36 cellular contexts compared by ENCODE assay signal in the genomic region with DNA sequence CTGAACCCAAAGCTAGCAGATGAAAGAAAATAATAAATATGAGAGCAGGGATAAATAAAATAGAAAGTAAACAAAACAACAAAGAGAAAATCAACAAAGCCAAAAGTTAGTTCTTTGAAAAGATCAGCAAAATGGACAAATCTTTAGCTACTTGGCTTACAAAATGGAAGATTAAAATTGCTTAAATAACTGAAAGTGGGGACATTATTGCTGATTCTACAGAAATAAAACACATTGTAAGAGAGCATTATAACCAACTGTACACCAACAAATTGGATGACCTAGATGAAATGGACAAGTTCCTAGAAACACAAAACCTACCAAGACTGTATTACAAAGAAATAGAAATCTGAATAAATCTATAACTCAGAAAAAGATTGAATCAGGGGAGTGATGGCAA.
"Had no signal": no experiment of that assay in that cellular context is flagged by ENCODE, and none has a peak within 500 bp of the region (broad histone marks: within the 10 kb centered on the region; RNA-seq: fewer than 3 reads in every experiment).

No MANE protein-coding gene starts in this region.

- H3K4me1 ChIP-seq: adrenal gland, body of pancreas, breast epithelium had no signal

- DNase-seq: activated B cell treated with CpG ODN at 0.5 μM for 24 hours; activated CD4-positive, alpha-beta memory T cell treated with anti-CD3 and anti-CD28 coated beads for 36 hours; activated CD4-positive, alpha-beta T cell treated with anti-CD3 and anti-CD28 coated beads for 4 hours; activated CD4-positive, alpha-beta T cell treated with anti-CD3 and anti-CD28 coated beads, Interleukin-2, amount 10 ng/mL, durations not matched to agents 24 days and 14 days; activated CD4-positive, alpha-beta T cell treated with anti-CD3 and anti-CD28 coated beads, Interleukin-2, amount 50 U/mL, for 1 hour; activated CD4-positive, alpha-beta T cell treated with anti-CD3 and anti-CD28 coated beads, Interleukin-2, amount 50 U/mL, for 4 hours; activated CD4-positive, CD25-positive, alpha-beta regulatory T cell treated with anti-CD3 and anti-CD28 coated beads, Interleukin-2, amount 50 U/mL, for 72 hours; activated CD8-positive, alpha-beta memory T cell treated with anti-CD3 and anti-CD28 coated beads, Interleukin-2, amount 50 U/mL, for 4 hours; activated CD8-positive, alpha-beta T cell treated with anti-CD3 and anti-CD28 coated beads for 36 hours; activated effector memory CD4-positive, alpha-beta T cell treated with anti-CD3 and anti-CD28 coated beads, Interleukin-2, amount 50 U/mL, for 16 hours; activated gamma-delta T cell treated with Interleukin-2 at 50 U/mL for 16 hours; activated naive CD4-positive, alpha-beta T cell; activated naive CD4-positive, alpha-beta T cell treated with anti-CD3 and anti-CD28 coated beads for 36 hours; activated naive CD4-positive, alpha-beta T cell treated with anti-CD3 and anti-CD28 coated beads, Interleukin-2, amount 50 U/mL, for 16 hours; activated naive CD8-positive, alpha-beta T cell treated with anti-CD3 and anti-CD28 coated beads for 36 hours; activated T-cell treated with anti-CD3 and anti-CD28 coated beads for 4 hours; activated T-cell treated with anti-CD3 and anti-CD28 coated beads, Interleukin-2, amount 50 U/mL, for 1 hour; activated T-cell treated with anti-CD3 and anti-CD28 coated beads, Interleukin-2, amount 50 U/mL, for 4 hours; activated T-cell treated with anti-CD3 and anti-CD28 coated beads, Interleukin-2, amount 50 U/mL, for 72 hours; adrenal gland; amniotic stem cell; aorta; body of pancreas; brain microvascular endothelial cell; central memory CD4-positive, alpha-beta T cell; T-helper 2 cell; T-helper 9 cell had no signal

- H3K9me3 Mint-ChIP-seq: activated B cell treated with CpG ODN at 0.5 μM for 24 hours; activated CD4-positive, alpha-beta memory T cell treated with anti-CD3 and anti-CD28 coated beads for 36 hours; activated CD4-positive, alpha-beta T cell treated with anti-CD3 and anti-CD28 coated beads, Interleukin-2, amount 10 ng/mL, durations not matched to agents 24 days and 14 days; activated CD8-positive, alpha-beta T cell treated with anti-CD3 and anti-CD28 coated beads for 36 hours; activated T-helper 1 cell treated with anti-CD3 and anti-CD28 coated beads, Interleukin-12 subunit alpha, Interleukin-12 subunit beta, Interleukin-2, Interleukin-4 antibody, amounts not matched to agents 30 ng/mL and 10 ng/mL and 1 ng/mL, durations not matched to agents 14 hours and 24 hours and 36 hours; activated T-helper 17 cell treated with anti-CD3 and anti-CD28 coated beads, Interleukin-2, amount 50 U/mL, for 72 hours; T-helper 1 cell treated with Interleukin-12 subunit alpha and Interleukin-12 subunit beta and Interleukin-4 antibody, amounts not matched to agents 30 μg/mL and 1 μg/mL, for 36 hours; T-helper 2 cell treated with Interferon-gamma antibody and Interleukin-4, amounts not matched to agents 5 μg/mL and 100 μg/mL, for 36 hours had no signal

- H3K9me3 ChIP-seq: adrenal gland, body of pancreas, breast epithelium had no signal

- H3K4me3 Mint-ChIP-seq: activated B cell treated with CpG ODN at 0.5 μM for 24 hours; activated CD4-positive, alpha-beta memory T cell treated with anti-CD3 and anti-CD28 coated beads for 36 hours; activated CD4-positive, alpha-beta T cell treated with anti-CD3 and anti-CD28 coated beads, Interleukin-2, amount 10 ng/mL, durations not matched to agents 24 days and 14 days; activated CD8-positive, alpha-beta T cell treated with anti-CD3 and anti-CD28 coated beads for 36 hours; activated naive CD4-positive, alpha-beta T cell treated with anti-CD3 and anti-CD28 coated beads for 36 hours; activated naive CD8-positive, alpha-beta T cell treated with anti-CD3 and anti-CD28 coated beads for 36 hours; activated T-cell treated with anti-CD3 and anti-CD28 coated beads, Interleukin-2, amount 50 U/mL, for 4 hours; activated T-cell treated with anti-CD3 and anti-CD28 coated beads, Interleukin-2, amount 50 U/mL, for 72 hours; activated T-helper 1 cell treated with anti-CD3 and anti-CD28 coated beads, Interleukin-12 subunit alpha, Interleukin-12 subunit beta, Interleukin-2, Interleukin-4 antibody, amounts not matched to agents 30 ng/mL and 10 ng/mL and 1 ng/mL, durations not matched to agents 14 hours and 24 hours and 36 hours; activated T-helper 17 cell treated with anti-CD3 and anti-CD28 coated beads, Interleukin-2, amount 50 U/mL, for 72 hours; T-helper 1 cell treated with Interleukin-12 subunit alpha and Interleukin-12 subunit beta and Interleukin-4 antibody, amounts not matched to agents 30 μg/mL and 1 μg/mL, for 36 hours; T-helper 2 cell treated with Interferon-gamma antibody and Interleukin-4, amounts not matched to agents 5 μg/mL and 100 μg/mL, for 36 hours had no signal

- H3K36me3 ChIP-seq: adrenal gland, brain microvascular endothelial cell, breast epithelium had no signal

- H3K27me3 Mint-ChIP-seq: activated B cell treated with CpG ODN at 0.5 μM for 24 hours; activated CD4-positive, alpha-beta memory T cell treated with anti-CD3 and anti-CD28 coated beads for 36 hours; activated CD4-positive, alpha-beta T cell treated with anti-CD3 and anti-CD28 coated beads, Interleukin-2, amount 10 ng/mL, durations not matched to agents 24 days and 14 days; activated CD8-positive, alpha-beta T cell treated with anti-CD3 and anti-CD28 coated beads for 36 hours had no signal

- H3K4me1 Mint-ChIP-seq: activated B cell treated with CpG ODN at 0.5 μM for 24 hours; activated CD4-positive, alpha-beta T cell treated with anti-CD3 and anti-CD28 coated beads, Interleukin-2, amount 10 ng/mL, durations not matched to agents 24 days and 14 days; activated naive CD8-positive, alpha-beta T cell treated with anti-CD3 and anti-CD28 coated beads for 36 hours; activated T-helper 17 cell treated with anti-CD3 and anti-CD28 coated beads, Interleukin-2, amount 50 U/mL, for 72 hours had no signal

- FAIRE-seq: astrocyte, TTC549 had no signal

- H3K4me3 ChIP-seq: adrenal gland, body of pancreas, breast epithelium had no signal

- H3K36me3 Mint-ChIP-seq: activated CD4-positive, alpha-beta memory T cell treated with anti-CD3 and anti-CD28 coated beads for 36 hours; activated naive CD4-positive, alpha-beta T cell treated with anti-CD3 and anti-CD28 coated beads, Interleukin-2, amount 50 U/mL, for 72 hours; activated naive CD8-positive, alpha-beta T cell treated with anti-CD3 and anti-CD28 coated beads for 36 hours had no signal

- H3K27ac ChIP-seq: adrenal gland, body of pancreas, brain microvascular endothelial cell, breast epithelium, VCaP had no signal

- H3K27ac Mint-ChIP-seq: activated B cell treated with CpG ODN at 0.5 μM for 24 hours; activated CD4-positive, alpha-beta memory T cell treated with anti-CD3 and anti-CD28 coated beads for 36 hours; activated CD4-positive, alpha-beta T cell treated with anti-CD3 and anti-CD28 coated beads, Interleukin-2, amount 10 ng/mL, durations not matched to agents 24 days and 14 days; activated CD8-positive, alpha-beta T cell treated with anti-CD3 and anti-CD28 coated beads for 36 hours; activated naive CD4-positive, alpha-beta T cell treated with anti-CD3 and anti-CD28 coated beads for 36 hours; activated naive CD4-positive, alpha-beta T cell treated with anti-CD3 and anti-CD28 coated beads, Interleukin-2, amount 50 U/mL, for 72 hours; activated naive CD8-positive, alpha-beta T cell treated with anti-CD3 and anti-CD28 coated beads for 36 hours; activated T-cell treated with anti-CD3 and anti-CD28 coated beads, Interleukin-2, amount 50 U/mL, for 72 hours; activated T-helper 1 cell treated with anti-CD3 and anti-CD28 coated beads, Interleukin-12 subunit alpha, Interleukin-12 subunit beta, Interleukin-2, Interleukin-4 antibody, amounts not matched to agents 30 ng/mL and 10 ng/mL and 1 ng/mL, durations not matched to agents 14 hours and 24 hours and 36 hours; activated T-helper 17 cell treated with anti-CD3 and anti-CD28 coated beads, Interleukin-2, amount 50 U/mL, for 72 hours; T-helper 1 cell treated with Interleukin-12 subunit alpha and Interleukin-12 subunit beta and Interleukin-4 antibody, amounts not matched to agents 30 μg/mL and 1 μg/mL, for 36 hours; T-helper 2 cell treated with Interferon-gamma antibody and Interleukin-4, amounts not matched to agents 5 μg/mL and 100 μg/mL, for 36 hours had no signal

- ATAC-seq: activated CD8-positive, alpha-beta T cell treated with anti-CD3 and anti-CD28 coated beads for 36 hours; activated naive CD4-positive, alpha-beta T cell treated with anti-CD3 and anti-CD28 coated beads, Interleukin-2, amount 50 U/mL, for 72 hours; activated T-cell treated with anti-CD3 and anti-CD28 coated beads, Interleukin-2, amount 50 U/mL, for 4 hours; activated T-cell treated with anti-CD3 and anti-CD28 coated beads, Interleukin-2, amount 50 U/mL, for 72 hours; activated T-helper 17 cell treated with anti-CD3 and anti-CD28 coated beads, Interleukin-2, amount 50 U/mL, for 72 hours; body of pancreas had no signal

- H3K27me3 ChIP-seq: adrenal gland, body of pancreas, brain microvascular endothelial cell, breast epithelium had no signal
